In genomic region chr14:64968167-64968566, GRCh38 we compare ENCODE assay signal across 1 cellular context.
TF ChIP-seq lines count a peak whose summit lies in the region.

No MANE protein-coding gene starts in this region.

TF ChIP-seq in K562, 482 proteins besides CTCF, POLR2A, EP300 and RAD21:
- TF ChIP-seq, protein P1, sequence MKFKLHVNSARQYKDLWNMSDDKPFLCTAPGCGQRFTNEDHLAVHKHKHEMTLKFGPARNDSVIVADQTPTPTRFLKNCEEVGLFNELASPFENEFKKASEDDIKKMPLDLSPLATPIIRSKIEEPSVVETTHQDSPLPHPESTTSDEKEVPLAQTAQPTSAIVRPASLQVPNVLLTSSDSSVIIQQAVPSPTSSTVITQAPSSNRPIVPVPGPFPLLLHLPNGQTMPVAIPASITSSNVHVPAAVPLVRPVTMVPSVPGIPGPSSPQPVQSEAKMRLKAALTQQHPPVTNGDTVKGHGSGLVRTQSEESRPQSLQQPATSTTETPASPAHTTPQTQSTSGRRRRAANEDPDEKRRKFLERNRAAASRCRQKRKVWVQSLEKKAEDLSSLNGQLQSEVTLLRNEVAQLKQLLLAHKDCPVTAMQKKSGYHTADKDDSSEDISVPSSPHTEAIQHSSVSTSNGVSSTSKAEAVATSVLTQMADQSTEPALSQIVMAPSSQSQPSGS (CRISPR knock-in tag; IDR thresholded peaks at IDR 0.05): no peak
